8 cellular contexts compared by ENCODE assay signal in the genomic region with DNA sequence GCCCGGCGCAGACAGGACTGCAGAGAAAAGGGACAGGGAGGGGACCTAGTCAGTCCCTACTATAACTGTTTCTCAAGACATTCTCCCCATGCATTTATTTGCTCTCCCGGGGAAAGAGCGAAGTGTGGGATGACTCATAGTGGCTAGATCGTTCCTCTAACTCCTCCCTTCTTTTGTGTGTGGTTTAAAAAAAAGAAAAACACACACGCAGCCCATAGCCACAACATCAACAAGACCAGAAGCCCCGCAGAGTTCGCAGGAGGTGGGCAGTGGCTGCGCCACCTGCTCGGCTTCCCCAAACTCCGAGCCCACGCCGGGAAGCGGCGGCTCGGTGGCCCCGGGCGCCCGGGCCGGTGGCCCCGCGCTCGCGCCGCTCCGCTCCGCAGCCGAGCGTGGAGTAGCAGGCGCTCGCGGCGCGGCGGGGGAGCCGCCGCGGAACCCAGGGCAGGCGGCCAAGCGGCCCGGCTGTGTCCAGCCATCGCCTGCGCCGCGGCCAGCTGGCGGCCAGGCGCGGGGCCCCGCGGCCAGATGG. TPM values are rescaled to one million over a fixed set of nuclear protein-coding genes. Genes with fewer than 3 reads are reported as not detected.
DNase-seq lines count a peak whose midpoint lies in the region; ATAC-seq and TF ChIP-seq lines count a peak whose summit lies in the region.

No MANE protein-coding gene starts in this region.

- TF ChIP-seq CTCF in NB4 (IDR thresholded peaks at IDR 0.05; ENCODE audit: low read depth, low read length) (no peak), coronary artery (IDR thresholded peaks at IDR 0.05) (no peak)

- peak; percentile 20 for ATAC-seq in HG02678 (IDR thresholded peaks at IDR 0.05; ENCODE audit: unreplicated experiment)
- peak; percentile 0 for ATAC-seq in left lobe of liver

- H3K27ac ChIP-seq in coronary artery: peak overlapping the region; percentile 32 to 86

- DNase-seq in NCI-H748 (lab: John Stamatoyannopoulos, UW; ENCODE audit: unreplicated experiment) (peak; percentile 76), NCI-H748 treated with DMSO at 0.1 percent for 48 hours (lab: John Stamatoyannopoulos, UW) (no peak), NB4 (ENCODE audit: low read depth) (peak; percentile 95), coronary artery (ENCODE audit: low spot score) (no peak), left lobe of liver (ENCODE audit: low spot score) (peak; percentile 72)
- DNase-seq in activated CD4-positive, alpha-beta T cell treated with anti-CD3 and anti-CD28 coated beads for 1 hour: peak; percentile 19
- DNase-seq in stimulated activated CD4-positive, alpha-beta T cell treated with anti-CD3 and anti-CD28 coated beads, Interleukin-2, amount 100 ng/mL, for 48 hours: peak; percentile 9 to 19

- TF ChIP-seq POLR2A in NB4 (IDR thresholded peaks at IDR 0.05; ENCODE audit: extremely low read depth, insufficient read length): peak; percentile 71

- peak overlapping the region; percentile 61 for H3K4me3 ChIP-seq in NB4 (ENCODE audit: low read depth, low read length)
- H3K4me3 ChIP-seq in coronary artery: peak overlapping the region; percentile 89

RNA-seq across cellular contexts. Expression of gene TMTC4, which starts 0.7 kb away (rescaled TPM):
- total RNA-seq in left lobe of liver: 17.2 TPM

Comparison
In these comparisons a context has a peak if more than half of its experiments do, and no peak if none do; other contexts are left out.
1. DNase-seq: peak in NCI-H748 (single experiment), NB4 (single experiment), activated CD4-positive, alpha-beta T cell treated with anti-CD3 and anti-CD28 coated beads for 1 hour (single experiment), left lobe of liver (single experiment) and stimulated activated CD4-positive, alpha-beta T cell treated with anti-CD3 and anti-CD28 coated beads, Interleukin-2, amount 100 ng/mL, for 48 hours (2 of 2); none in NCI-H748 treated with DMSO at 0.1 percent for 48 hours (single experiment) and coronary artery (single experiment).